Comparison of ENCODE assay signal across 29 cellular contexts in the genomic region with DNA sequence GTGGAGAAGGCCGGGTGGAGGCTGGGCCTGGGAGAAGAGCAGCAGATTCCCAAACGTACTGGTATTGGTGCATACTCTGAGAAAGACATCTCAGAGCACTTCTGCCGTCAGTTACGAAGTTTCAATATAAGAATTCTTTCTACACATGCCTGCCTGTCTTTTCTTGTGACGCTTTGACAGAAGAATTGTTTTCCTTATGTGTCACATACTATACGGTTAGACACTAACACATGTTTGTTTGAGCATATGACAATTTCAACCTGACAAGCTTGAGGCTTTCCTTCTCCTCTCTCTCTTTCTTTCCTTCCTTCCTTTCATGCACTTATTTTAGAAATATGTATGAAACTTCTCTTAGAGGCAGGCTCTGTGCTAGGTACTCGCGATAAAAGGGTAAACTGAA.
"Had no signal": no experiment of that assay in that cellular context is flagged by ENCODE, and none has a peak within 500 bp of the region (broad histone marks: within the 10 kb centered on the region; RNA-seq: fewer than 3 reads in every experiment).

No MANE protein-coding gene starts in this region.

- H3K9ac ChIP-seq: KMS-11 had no signal

- H3K4me3 ChIP-seq: MG63 had no signal

- DNase-seq: Karpas-422, Kasumi-1, MG63, MM.1S, MV-4-11, NCI-H1048, NCI-H1092, NCI-H1092 treated with DMSO at 0.1 percent for 48 hours, NCI-H1417 treated with DMSO at 0.1 percent for 48 hours, NCI-H1436 treated with DMSO at 0.1 percent for 48 hours, NCI-H1694, NCI-H1694 treated with DMSO at 0.1 percent for 48 hours, NCI-H187, NCI-H187 treated with DMSO at 0.1 percent for 48 hours, NCI-H1930, NCI-H2029, NCI-H2029 treated with DMSO at 0.1 percent for 48 hours, NCI-H2081, NCI-H2081 treated with DMSO at 0.1 percent for 48 hours, NCI-H2107, NCI-H2171, NCI-H2171 treated with DMSO at 0.1 percent for 48 hours, NCI-H2227 treated with DMSO at 0.1 percent for 48 hours, NCI-H226, NCI-H446, NCI-H446 treated with DMSO at 0.1 percent for 48 hours, NCI-H510A, NCI-H510A treated with DMSO at 0.1 percent for 48 hours had no signal

- H3K4me2 ChIP-seq: KMS-11 had no signal

- H3K9me3 ChIP-seq: MG63 had no signal

- H3K27ac ChIP-seq: KMS-11 had no signal

- H3K36me3 ChIP-seq: MG63 had no signal

- H3K27me3 ChIP-seq: MG63 had no signal
